24 cellular contexts compared by ENCODE assay signal in the genomic region with DNA sequence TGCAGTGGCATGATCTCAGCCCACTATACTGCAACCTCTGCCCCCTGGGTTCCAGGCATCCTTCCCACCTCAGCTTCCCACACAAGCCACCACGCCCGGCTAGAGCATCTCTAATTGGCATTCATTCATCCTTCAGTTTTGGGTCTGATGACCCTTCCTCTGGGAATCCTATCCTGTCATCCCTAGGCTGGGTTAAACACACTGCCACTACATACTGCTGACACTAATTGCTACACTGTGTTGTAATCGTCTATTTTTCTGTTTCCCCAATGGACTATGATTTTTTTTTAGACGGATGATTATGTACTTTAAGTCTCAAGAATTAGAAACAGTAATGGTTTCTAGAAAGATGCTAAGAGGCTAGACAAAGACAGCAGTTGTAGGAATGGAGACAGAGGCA.
"Had no signal": no experiment of that assay in that cellular context is flagged by ENCODE, and none has a peak within 500 bp of the region (broad histone marks: within the 10 kb centered on the region; RNA-seq: fewer than 3 reads in every experiment).

No MANE protein-coding gene starts in this region.

- H3K9me3 Mint-ChIP-seq: naive B cell, nephron had no signal

- H3K36me3 Mint-ChIP-seq: naive B cell had no signal

- H3K9me3 ChIP-seq: colonic mucosa, heart left ventricle, psoas muscle, right lobe of liver, stomach, thoracic aorta had no signal

- H3K4me3 Mint-ChIP-seq: naive B cell, nephron had no signal

- H3K79me2 ChIP-seq: parathyroid adenoma had no signal

- H3K4me1 Mint-ChIP-seq: naive B cell, nephron had no signal

- H3K27me3 ChIP-seq: colonic mucosa, heart left ventricle, right lobe of liver, stomach had no signal

- ATAC-seq: psoas muscle, right lobe of liver had no signal

- H3K27ac Mint-ChIP-seq: naive B cell had no signal

- H2AFZ ChIP-seq: parathyroid adenoma had no signal

- FAIRE-seq: islet of Langerhans, urothelium cell line had no signal

- DNase-seq: colonic mucosa; dermis blood vessel endothelial cell; foreskin melanocyte; heart left ventricle; hippocampal formation; kidney glomerular epithelial cell; mesendoderm; naive B cell; occipital lobe; psoas muscle; retina; right lobe of liver; stimulated activated CD4-positive, alpha-beta T cell treated with anti-CD3 and anti-CD28 coated beads, Interleukin-2, amount 100 ng/mL, for 24 hours; stimulated activated CD4-positive, alpha-beta T cell treated with anti-CD3 and anti-CD28 coated beads, Interleukin-4, amount 100 ng/mL, for 4 hours; stimulated activated naive CD4-positive, alpha-beta T cell; stomach; substantia nigra; trophoblast cell had no signal

- H3K27me3 Mint-ChIP-seq: naive B cell had no signal

- H3K9ac ChIP-seq: parathyroid adenoma had no signal

- H3K4me3 ChIP-seq: colonic mucosa, heart left ventricle, psoas muscle, right lobe of liver, skin epidermis, stomach, thoracic aorta had no signal

- H3K27ac ChIP-seq: colonic mucosa, heart left ventricle, parathyroid adenoma, psoas muscle, right lobe of liver, stomach, thoracic aorta had no signal

- H3K36me3 ChIP-seq: colonic mucosa, heart left ventricle, right lobe of liver, stomach, thoracic aorta had no signal

- H3K4me1 ChIP-seq: colonic mucosa, parathyroid adenoma, psoas muscle, right lobe of liver, stomach had no signal
